ENCODE assay signal across 8 cellular contexts in the genomic region with DNA sequence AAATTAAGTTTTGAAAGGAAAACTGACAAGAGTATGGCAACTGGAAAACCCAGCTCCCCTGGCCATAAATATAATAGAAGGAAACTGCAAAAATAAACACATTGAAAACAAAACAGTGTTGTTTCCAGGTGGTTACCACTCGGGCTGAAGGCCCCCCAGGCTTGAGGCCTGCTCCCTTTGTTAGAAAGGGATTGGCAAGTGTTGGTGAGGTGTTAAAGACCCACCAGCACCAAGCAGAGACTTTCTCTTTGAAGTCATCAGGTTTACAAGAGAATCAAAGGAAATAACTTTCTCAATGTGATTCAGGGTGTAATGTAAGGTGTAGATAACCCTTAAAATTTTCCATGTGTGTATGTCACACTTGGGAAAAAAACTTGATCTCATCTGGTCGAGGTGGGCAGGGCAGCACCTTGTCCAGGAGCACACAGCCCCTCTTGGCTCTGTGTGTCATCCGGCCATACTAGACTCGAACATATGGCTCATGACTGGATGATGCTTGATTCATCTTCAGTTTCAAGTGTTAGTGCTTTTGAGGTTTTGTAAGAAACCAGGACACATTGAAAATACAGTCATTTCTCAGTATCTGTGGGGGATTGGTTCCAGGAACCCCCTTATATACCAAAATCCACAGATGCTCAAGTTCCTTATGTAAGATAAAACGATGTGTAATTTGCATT. TPM values are rescaled to one million over a fixed set of nuclear protein-coding genes. Genes with fewer than 3 reads are reported as not detected.
DNase-seq lines count a peak whose midpoint lies in the region; ATAC-seq lines count a peak whose summit lies in the region.

No MANE protein-coding gene starts in this region.

- no peak overlapping the region for H3K4me3 Mint-ChIP-seq in stimulated activated memory B cell treated with anti-CD40 and anti-IgM and Interleukin-4, amounts not matched to agents 10 μg/mL and 1 μg/mL and 100 μg/mL, for 72 hours

- H3K4me1 Mint-ChIP-seq in stimulated activated memory B cell treated with anti-CD40 and anti-IgM and Interleukin-4, amounts not matched to agents 10 μg/mL and 1 μg/mL and 100 μg/mL, for 72 hours = peaks cover 61% of the 10 kb centered on the region

- H3K27me3 Mint-ChIP-seq in stimulated activated memory B cell treated with anti-CD40 and anti-IgM and Interleukin-4, amounts not matched to agents 10 μg/mL and 1 μg/mL and 100 μg/mL, for 72 hours = no peaks in the 10 kb centered on the region

- H3K4me3 ChIP-seq in right cardiac atrium (ENCODE audit: low read length) = no peak overlapping the region

- H3K9me3 Mint-ChIP-seq in stimulated activated memory B cell treated with anti-CD40 and anti-IgM and Interleukin-4, amounts not matched to agents 10 μg/mL and 1 μg/mL and 100 μg/mL, for 72 hours = no peaks in the 10 kb centered on the region

- intact Hi-C loops in right cardiac atrium (cut with DNase I) = loop anchor here in 2 of 4 donors (5.0 to 10.0 kb wide), 2 partner anchors 60 to 67 kb away; no protein-coding TSS in a partner anchor

- H3K27ac Mint-ChIP-seq in stimulated activated memory B cell treated with anti-CD40 and anti-IgM and Interleukin-4, amounts not matched to agents 10 μg/mL and 1 μg/mL and 100 μg/mL, for 72 hours = peak overlapping the region; percentile 59

- H3K36me3 Mint-ChIP-seq in stimulated activated memory B cell treated with anti-CD40 and anti-IgM and Interleukin-4, amounts not matched to agents 10 μg/mL and 1 μg/mL and 100 μg/mL, for 72 hours = peaks cover 13% of the 10 kb centered on the region

- 43% methylated on average over 5 of the region's 5 CpGs for WGBS in right cardiac atrium

- peak; percentile 41 for ATAC-seq in HG02798 (IDR thresholded peaks at IDR 0.05; ENCODE audit: poor library complexity, unreplicated experiment)
- peak; percentile 79 to 83 for ATAC-seq in activated CD4-positive, CD25-positive, alpha-beta regulatory T cell treated with anti-CD3 and anti-CD28 coated beads, Interleukin-2, amount 50 U/mL, for 24 hours
- no peak for ATAC-seq in right cardiac atrium
- peak; percentile 54 for ATAC-seq in stimulated activated memory B cell treated with anti-CD40 and anti-IgM and Interleukin-4, amounts not matched to agents 10 μg/mL and 1 μg/mL and 100 μg/mL, for 72 hours

- no peaks in the 10 kb centered on the region for H3K27me3 ChIP-seq in right cardiac atrium (ENCODE audit: control insufficient read depth, insufficient read depth)

- H3K9me3 ChIP-seq in right cardiac atrium (ENCODE audit: control insufficient read depth, low read length) = no peaks in the 10 kb centered on the region

- H3K4me1 ChIP-seq in right cardiac atrium (ENCODE audit: control insufficient read depth, insufficient read depth, low read length) = peaks cover 42% of the 10 kb centered on the region

- H3K27ac ChIP-seq in right cardiac atrium (ENCODE audit: low read length) = peak overlapping the region; percentile 72

- DNase-seq in right cardiac atrium (peak in 1 of 3 donors; percentile 19), globus pallidus (ENCODE audit: low spot score) (no peak), NCI-H748 (lab: John Stamatoyannopoulos, UW; ENCODE audit: unreplicated experiment) (no peak), NCI-H82 treated with DMSO at 0.1 percent for 48 hours (lab: John Stamatoyannopoulos, UW; ENCODE audit: unreplicated experiment) (no peak), SHP77 (lab: John Stamatoyannopoulos, UW) (no peak)

RNA-seq across cellular contexts. Expression of gene ACTN4, which starts 7.8 kb away (rescaled TPM):
- total RNA-seq in right cardiac atrium = 100 to 1,000 TPM; 116 to 226 (median 122) TPM
- polyA plus RNA-seq in right cardiac atrium = 87.4 TPM

RNA-seq across cellular contexts. Expression of gene EIF3K, which starts 36.3 kb away (rescaled TPM):
- 100 to 1,000 TPM; 477 to 576 (median 534) TPM for total RNA-seq in right cardiac atrium
- 829 TPM for polyA plus RNA-seq in right cardiac atrium

RNA-seq across cellular contexts. Expression of gene MAP4K1, which starts 37.5 kb away (rescaled TPM):
- total RNA-seq in right cardiac atrium = 1 to 10 TPM; 1.0 to 4.4 (median 3.0) TPM
- polyA plus RNA-seq in right cardiac atrium = 0.88 TPM

Comparison
In these comparisons a context has a peak if more than half of its experiments do, and no peak if none do; other contexts are left out.
1. ATAC-seq: peak in HG02798 (single experiment), activated CD4-positive, CD25-positive, alpha-beta regulatory T cell treated with anti-CD3 and anti-CD28 coated beads, Interleukin-2, amount 50 U/mL, for 24 hours (2 of 2) and stimulated activated memory B cell treated with anti-CD40 and anti-IgM and Interleukin-4, amounts not matched to agents 10 μg/mL and 1 μg/mL and 100 μg/mL, for 72 hours (single experiment); none in right cardiac atrium (0 of 2).